ENCODE assay signal across 8 cellular contexts in genomic region chr1:46302091-46303037, GRCh38. TPM values are rescaled to one million over a fixed set of nuclear protein-coding genes. Genes with fewer than 3 reads are reported as not detected.
DNase-seq lines count a peak whose midpoint lies in the region; ATAC-seq, FAIRE-seq and TF ChIP-seq lines count a peak whose summit lies in the region.

No MANE protein-coding gene starts in this region.

- no peaks in the 10 kb centered on the region for H3K9me2 ChIP-seq in GM23338 (ENCODE audit: insufficient read depth)

- peak overlapping the region; percentile 79 for H3K4me3 ChIP-seq in GM08714 (ENCODE audit: low read length)
- peak overlapping the region; percentile 93 for H3K4me3 ChIP-seq in GM23338

- peak overlapping the region; percentile 72 for H3K27ac Mint-ChIP-seq in GM23338
- H3K27ac Mint-ChIP-seq in activated CD8-positive, alpha-beta T cell treated with anti-CD3 and anti-CD28 coated beads for 36 hours, result peak overlapping the region; percentile 99
- peak overlapping the region; percentile 96 for H3K27ac Mint-ChIP-seq in memory B cell

- peak overlapping the region; percentile 98 for H3K4me3 Mint-ChIP-seq in GM23338
- H3K4me3 Mint-ChIP-seq in activated CD8-positive, alpha-beta T cell treated with anti-CD3 and anti-CD28 coated beads for 36 hours, result peak overlapping the region; percentile 99
- peak overlapping the region; percentile 91 for H3K4me3 Mint-ChIP-seq in memory B cell

- H3K4me2 ChIP-seq in GM23338, result peak overlapping the region; percentile 88

- H3K27me3 Mint-ChIP-seq in GM23338 (ENCODE audit: insufficient read depth, low read depth, poor library complexity) (peaks cover 8% of the 10 kb centered on the region), memory B cell (no peaks in the 10 kb centered on the region)
- H3K27me3 Mint-ChIP-seq in activated CD8-positive, alpha-beta T cell treated with anti-CD3 and anti-CD28 coated beads for 36 hours, result no peaks in the 10 kb centered on the region

- peaks cover 27% of the 10 kb centered on the region for H4K20me1 ChIP-seq in GM23338 (replicated peaks; ENCODE audit: insufficient read depth)

- no peak for FAIRE-seq in H54 (lab: Jason Lieb, UNC)

- TF ChIP-seq CTCF in GM23338 (conservative IDR thresholded peaks at IDR 0.05; ENCODE audit: low read depth in 2 of 2), result peak in 1 of 2 experiments; percentile 52; a peak in 2 of 4 replicates
- no peak for TF ChIP-seq CTCF in activated CD8-positive, alpha-beta T cell treated with anti-CD3 and anti-CD28 coated beads for 36 hours (IDR thresholded peaks at IDR 0.05)

- POLR2A ChIA-PET in activated CD8-positive, alpha-beta T cell treated with anti-CD3 and anti-CD28 coated beads for 36 hours (lab: Charles Lee), result interaction anchor here (0.6 to 3.8 kb wide), 27 partner anchors 8 to 1380 kb away, joined by 3 to 34 read pairs (median 6); partner anchors contain the start of genes MOB3C, NSUN4 and RAD54L

- CTCF ChIA-PET in activated CD8-positive, alpha-beta T cell treated with anti-CD3 and anti-CD28 coated beads for 36 hours (lab: Charles Lee), result interaction anchor here (0.8 to 2.2 kb wide), 8 partner anchors 13 to 57 kb away, joined by 3 to 13 read pairs (median 5); partner anchors contain the start of gene NSUN4

- no peak for TF ChIP-seq POLR2A in H54 (IDR thresholded peaks at IDR 0.05; ENCODE audit: low read depth, low read length)

- H3F3A ChIP-seq in GM23338 (replicated peaks; ENCODE audit: low read depth), result peaks cover 15% of the 10 kb centered on the region

- peak overlapping the region; percentile 64 for H2AFZ ChIP-seq in GM23338

- peaks cover 40% of the 10 kb centered on the region for H3K4me1 Mint-ChIP-seq in GM23338
- H3K4me1 Mint-ChIP-seq in activated CD8-positive, alpha-beta T cell treated with anti-CD3 and anti-CD28 coated beads for 36 hours (ENCODE audit: low read depth), result peaks cover 39% of the 10 kb centered on the region
- peaks cover 29% of the 10 kb centered on the region for H3K4me1 Mint-ChIP-seq in memory B cell

- DNase-seq in GM23338 (ENCODE audit: low spot score) (peak; percentile 72), NAMALWA (ENCODE audit: low spot score) (peak; percentile 71), memory B cell (ENCODE audit: low spot score in 2 of 2) (peak; percentile 58 to 70), H54 (ENCODE audit: insufficient read length, low spot score) (no peak)
- DNase-seq in activated CD8-positive, alpha-beta T cell treated with anti-CD3 and anti-CD28 coated beads for 36 hours, result peak; percentile 59
- peak; percentile 12 for DNase-seq in effector CD8-positive, alpha-beta T cell (lab: John Stamatoyannopoulos, UW)
- DNase-seq in stimulated activated CD8-positive, alpha-beta memory T cell treated with anti-CD3 and anti-CD28 coated beads, Interleukin-15, amount 100 ng/mL, for 48 hours (ENCODE audit: low read depth in 2 of 2), result peak; percentile 29 to 35

- H3K9me3 Mint-ChIP-seq in GM23338 (peaks cover 7% of the 10 kb centered on the region), memory B cell (no peaks in the 10 kb centered on the region)
- no peaks in the 10 kb centered on the region for H3K9me3 Mint-ChIP-seq in activated CD8-positive, alpha-beta T cell treated with anti-CD3 and anti-CD28 coated beads for 36 hours

- ATAC-seq in GM23338 (peak; percentile 52), memory B cell (ENCODE audit: low read depth) (peak; percentile 43)
- ATAC-seq in activated CD8-positive, alpha-beta T cell treated with anti-CD3 and anti-CD28 coated beads for 36 hours, result peak; percentile 22

- peaks cover 83% of the 10 kb centered on the region for H3K79me2 ChIP-seq in GM23338 (replicated peaks; ENCODE audit: insufficient read depth)

- H3K27me3 ChIP-seq in GM23338 (ENCODE audit: insufficient read depth), result no peaks in the 10 kb centered on the region

- H3K27ac ChIP-seq in GM23338 (ENCODE audit: low read depth), result peak overlapping the region; percentile 79

- intact Hi-C loops in activated CD8-positive, alpha-beta T cell treated with anti-CD3 and anti-CD28 coated beads for 36 hours (cut with micrococcal nuclease), result loop anchor here (5.0 kb wide), 1 partner anchor 40 kb away; the partner anchor contains the start of gene NSUN4

- H3K36me3 ChIP-seq in GM23338 (ENCODE audit: insufficient read depth), result peaks cover 11% of the 10 kb centered on the region

- H3K36me3 Mint-ChIP-seq in GM23338 (ENCODE audit: low read depth), result peaks cover 35% of the 10 kb centered on the region
- H3K36me3 Mint-ChIP-seq in activated CD8-positive, alpha-beta T cell treated with anti-CD3 and anti-CD28 coated beads for 36 hours (ENCODE audit: low read depth), result peaks cover 41% of the 10 kb centered on the region
- H3K36me3 Mint-ChIP-seq in memory B cell, result peaks cover 7% of the 10 kb centered on the region

- peaks cover 47% of the 10 kb centered on the region for H3K4me1 ChIP-seq in GM23338 (ENCODE audit: insufficient read depth)

TF ChIP-seq in GM23338, 12 proteins besides CTCF, POLR2A, EP300 and RAD21:
- TF ChIP-seq CREB1 (CRISPR knock-in tag; IDR thresholded peaks at IDR 0.05; ENCODE audit: low read depth) (no peak), POLR2AphosphoS5 (IDR thresholded peaks at IDR 0.05; ENCODE audit: low read depth) (peak; percentile 0; the same call in 1 of the 2 replicates)
TF ChIP-seq in GM23338: peak in this region for 1.

RNA-seq across cellular contexts. Expression of gene LRRC41, which starts 1.1 kb away (rescaled TPM):
- total RNA-seq in GM23338 (2014; rRNA removed; shearing (Covaris generic)), result 52.8 and 69.4 TPM in 2 replicates
- polyA plus RNA-seq in GM23338 (2016; fragmentation: Nextera tagmentation; extraction: Ambion mirVana), result 19.0 and 20.1 TPM in 2 replicates
- total RNA-seq in activated CD8-positive, alpha-beta T cell treated with anti-CD3 and anti-CD28 coated beads for 36 hours, result 10 to 100 TPM; 32.1 to 32.2 TPM

RNA-seq across cellular contexts. Expression of gene UQCRH, which starts 1.1 kb away (rescaled TPM):
- 579 and 750 TPM in 2 replicates for total RNA-seq in GM23338 (2014; rRNA removed; shearing (Covaris generic))
- 1,330 and 1,384 TPM in 2 replicates for polyA plus RNA-seq in GM23338 (2016; fragmentation: Nextera tagmentation; extraction: Ambion mirVana)
- 100 to 1,000 TPM; 391 to 396 TPM for total RNA-seq in activated CD8-positive, alpha-beta T cell treated with anti-CD3 and anti-CD28 coated beads for 36 hours

RNA-seq across cellular contexts. Expression of gene NSUN4, which starts 38.2 kb away (rescaled TPM):
- total RNA-seq in GM23338 (2014; rRNA removed; shearing (Covaris generic)), result 11.6 and 18.6 TPM in 2 replicates
- polyA plus RNA-seq in GM23338 (2016; fragmentation: Nextera tagmentation; extraction: Ambion mirVana), result 7.4 and 8.9 TPM in 2 replicates
- total RNA-seq in activated CD8-positive, alpha-beta T cell treated with anti-CD3 and anti-CD28 coated beads for 36 hours, result 10 to 100 TPM; 28.5 to 29.3 TPM

RNA-seq across cellular contexts. Expression of gene RAD54L, which starts 54.8 kb away (rescaled TPM):
- total RNA-seq in GM23338 (2014; rRNA removed; shearing (Covaris generic)), result 32.5 and 48.1 TPM in 2 replicates
- polyA plus RNA-seq in GM23338 (2016; fragmentation: Nextera tagmentation; extraction: Ambion mirVana), result 26.4 TPM in 2 replicates
- total RNA-seq in activated CD8-positive, alpha-beta T cell treated with anti-CD3 and anti-CD28 coated beads for 36 hours, result 10 to 100 TPM; 64.6 to 65.1 TPM
